ENCODE assay signal across 8 cellular contexts in the genomic region with DNA sequence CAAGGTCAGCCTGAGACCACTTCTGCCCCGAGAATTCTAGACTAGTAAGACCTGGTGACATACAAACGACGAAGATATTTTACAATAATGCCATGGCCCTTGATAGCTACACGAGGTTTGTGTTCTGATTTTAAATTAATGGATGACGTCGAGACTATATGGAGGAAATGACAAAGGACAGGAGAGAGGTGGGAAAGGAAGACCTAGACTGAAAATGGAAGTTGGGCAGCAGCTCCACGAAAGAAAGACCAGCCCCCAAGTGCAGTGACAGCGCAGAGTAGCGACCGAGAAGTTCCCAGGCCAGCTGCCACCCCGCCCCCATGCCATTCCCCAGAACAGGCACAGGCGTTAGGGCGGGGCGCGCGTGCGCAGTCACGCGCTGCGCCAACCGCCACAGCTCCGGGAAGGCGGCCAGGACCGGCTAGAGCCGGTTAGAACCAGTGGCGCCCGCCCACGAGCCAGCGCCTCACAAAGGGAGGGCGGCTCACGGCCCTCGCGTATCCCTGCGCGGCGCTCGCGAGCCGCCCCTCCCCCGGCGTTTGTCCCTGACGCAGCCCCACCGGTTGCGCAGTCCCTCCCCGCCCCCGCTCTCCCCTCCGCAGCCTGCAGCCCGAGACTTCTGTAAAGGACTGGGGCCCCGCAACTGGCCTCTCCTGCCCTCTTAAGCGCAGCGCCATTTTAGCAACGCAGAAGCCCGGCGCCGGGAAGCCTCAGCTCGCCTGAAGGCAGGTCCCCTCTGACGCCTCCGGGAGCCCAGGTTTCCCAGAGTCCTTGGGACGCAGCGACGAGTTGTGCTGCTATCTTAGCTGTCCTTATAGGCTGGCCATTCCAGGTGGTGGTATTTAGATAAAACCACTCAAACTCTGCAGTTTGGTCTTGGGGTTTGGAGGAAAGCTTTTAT. TPM values are rescaled to one million over a fixed set of nuclear protein-coding genes. Genes with fewer than 3 reads are reported as not detected.
DNase-seq lines count a peak whose midpoint lies in the region; ATAC-seq and TF ChIP-seq lines count a peak whose summit lies in the region.

No MANE protein-coding gene starts in this region.

- CTCF ChIA-PET in activated naive CD4-positive, alpha-beta T cell treated with anti-CD3 and anti-CD28 coated beads, Interleukin-2, amount 10 ng/mL, durations not matched to agents 7 days and 5 days (lab: Charles Lee): interaction anchor here (0.9 to 4.9 kb wide), 10 partner anchors 18 to 130 kb away, joined by 3 to 53 read pairs (median 8); partner anchors contain the start of gene NEAT1

- TF ChIP-seq CTCF in GM06990 (IDR thresholded peaks at IDR 0.05; ENCODE audit: insufficient read depth, low read length, poor library complexity, severe bottlenecking): peak; percentile 8
- TF ChIP-seq CTCF in ovary (IDR thresholded peaks at IDR 0.05): peak in 1 of 3 donors; percentile 23
- TF ChIP-seq CTCF in thoracic aorta (IDR thresholded peaks at IDR 0.05): no peak

- TF ChIP-seq POLR2A in ovary (IDR thresholded peaks at IDR 0.05): no peak

- H3K9me3 ChIP-seq in ovary (no peaks in the 10 kb centered on the region), thoracic aorta (no peaks in the 10 kb centered on the region)

- WGBS in ovary, 3 donors: 0 to 2% (median 1%) methylated on average over 48 to 61 of the region's 61 CpGs

- no peaks in the 10 kb centered on the region for H3K9me3 Mint-ChIP-seq in activated naive CD4-positive, alpha-beta T cell treated with anti-CD3 and anti-CD28 coated beads, Interleukin-2, amount 10 ng/mL, durations not matched to agents 7 days and 5 days

- H3K36me3 ChIP-seq in GM06990 (ENCODE audit: control insufficient read depth, insufficient read depth, low read length) (peaks cover 5% of the 10 kb centered on the region), ovary (no peaks in the 10 kb centered on the region), thoracic aorta (peaks cover 14% of the 10 kb centered on the region)

- peaks cover 16% of the 10 kb centered on the region for H3K4me1 ChIP-seq in ovary (ENCODE audit: insufficient read depth)
- peaks cover 42 to 52% of the 10 kb centered on the region in 2 donors for H3K4me1 ChIP-seq in thoracic aorta (ENCODE audit: control insufficient read depth in 1 of 2, low read depth in 2 of 2)

- H3K4me3 Mint-ChIP-seq in activated naive CD4-positive, alpha-beta T cell treated with anti-CD3 and anti-CD28 coated beads, Interleukin-2, amount 10 ng/mL, durations not matched to agents 7 days and 5 days: no peak overlapping the region

- no peak overlapping the region for H3K27ac Mint-ChIP-seq in activated naive CD4-positive, alpha-beta T cell treated with anti-CD3 and anti-CD28 coated beads, Interleukin-2, amount 10 ng/mL, durations not matched to agents 7 days and 5 days

- H3K27ac ChIP-seq in ovary (peak overlapping the region; percentile 91 to 94), thoracic aorta (peak overlapping the region; percentile 99 to 100)

- ATAC-seq in HG02610 (IDR thresholded peaks at IDR 0.05; ENCODE audit: unreplicated experiment) (peak; percentile 61), thoracic aorta (ENCODE audit: insufficient number of reproducible peaks, low FRiP score, low read depth) (peak; percentile 48)

- intact Hi-C loops in ovary (cut with DNase I): loop anchor here (2.0 to 5.0 kb wide), 2 partner anchors 75 kb away; partner anchors contain the start of gene NEAT1 (in 4 of the 4)

- H3K4me3 ChIP-seq in GM06990 (replicated peaks; ENCODE audit: low read depth, low read length) (peak overlapping the region; percentile 80), ovary (peak overlapping the region; percentile 82), thoracic aorta (peak overlapping the region; percentile 89)

- peaks cover 4% of the 10 kb centered on the region for H3K27me3 Mint-ChIP-seq in activated naive CD4-positive, alpha-beta T cell treated with anti-CD3 and anti-CD28 coated beads, Interleukin-2, amount 10 ng/mL, durations not matched to agents 7 days and 5 days

- H3K4me1 Mint-ChIP-seq in activated naive CD4-positive, alpha-beta T cell treated with anti-CD3 and anti-CD28 coated beads, Interleukin-2, amount 10 ng/mL, durations not matched to agents 7 days and 5 days: peaks cover 36% of the 10 kb centered on the region

- DNase-seq in GM06990 (ENCODE audit: extremely low read depth, insufficient read length) (peak; percentile 100), NCI-H1092 (lab: John Stamatoyannopoulos, UW) (peak; percentile 98), SK-N-DZ (ENCODE audit: low spot score) (peak; percentile 98), glomerular visceral epithelial cell (ENCODE audit: extremely low spot score) (peak; percentile 99), ovary (peak; percentile 99 to 100 (median 99)), thoracic aorta (ENCODE audit: low spot score) (peak; percentile 92)
- peak; percentile 99 for DNase-seq in activated naive CD4-positive, alpha-beta T cell treated with anti-CD3 and anti-CD28 coated beads, Interleukin-2, amount 10 ng/mL, durations not matched to agents 7 days and 5 days

- H3K27me3 ChIP-seq in GM06990 (replicated peaks; ENCODE audit: control insufficient read depth, insufficient read depth, low read length): no peaks in the 10 kb centered on the region
- H3K27me3 ChIP-seq in ovary: no peaks in the 10 kb centered on the region
- H3K27me3 ChIP-seq in thoracic aorta (replicated peaks; ENCODE audit: insufficient read depth): no peaks in the 10 kb centered on the region

- peak; percentile 98 for TF ChIP-seq EP300 in ovary (IDR thresholded peaks at IDR 0.05)

- peaks cover 2% of the 10 kb centered on the region for H3K36me3 Mint-ChIP-seq in activated naive CD4-positive, alpha-beta T cell treated with anti-CD3 and anti-CD28 coated beads, Interleukin-2, amount 10 ng/mL, durations not matched to agents 7 days and 5 days

RNA-seq across cellular contexts. Expression of gene MALAT1, which starts 1.5 kb away (rescaled TPM):
- polyA plus RNA-seq in SK-N-DZ (2014; cell fraction: cytosol; rRNA removed): 15.5 and 29.5 TPM in 2 replicates
- 347 and 1,650 TPM in 2 replicates for polyA plus RNA-seq in SK-N-DZ (2014; cell fraction: nucleus; rRNA removed)
- over 10,000 TPM in 4 of 7 donors, 1,000 to 10,000 TPM in 3; 4,813 to 13,132 (median 10,519) TPM for total RNA-seq in ovary
- polyA plus RNA-seq in ovary: 100 to 1,000 TPM; 396 to 616 TPM
- total RNA-seq in thoracic aorta: over 10,000 TPM; 20,776 to 38,952 TPM

RNA-seq across cellular contexts. Expression of gene SCYL1, which starts 27.5 kb away (rescaled TPM):
- polyA plus RNA-seq in SK-N-DZ (2014; cell fraction: cytosol; rRNA removed): 32.7 and 42.1 TPM in 2 replicates
- 92.4 and 96.0 TPM in 2 replicates for polyA plus RNA-seq in SK-N-DZ (2014; cell fraction: nucleus; rRNA removed)
- total RNA-seq in ovary: 100 to 1,000 TPM in 1 of 7 donors, 10 to 100 TPM in 6; 59.0 to 118 (median 96.2) TPM
- polyA plus RNA-seq in ovary: 10 to 100 TPM; 11.7 to 71.6 TPM
- 100 to 1,000 TPM in 1 of 2 donors, 10 to 100 TPM in 1; 96.8 to 106 TPM for total RNA-seq in thoracic aorta

Comparison
In these comparisons a context has a peak if more than half of its experiments do, and no peak if none do; other contexts are left out.
1. Peak in every context shown above with its lines: DNase-seq, ATAC-seq, H3K4me3 ChIP-seq and H3K27ac ChIP-seq.